ENCODE assay signal across 13 cellular contexts in genomic region chrX:54481751-54482150, GRCh38. TPM values are rescaled to one million over a fixed set of nuclear protein-coding genes. Genes with fewer than 3 reads are reported as not detected.
A peak's percentile ranks its signal among the peaks of the same experiment; 100 is the strongest.
DNase-seq lines count a peak whose midpoint lies in the region; ATAC-seq and TF ChIP-seq lines count a peak whose summit lies in the region.
"Had no signal": no experiment of that assay in that cellular context is flagged by ENCODE, and none has a peak within 500 bp of the region (broad histone marks: within the 10 kb centered on the region; RNA-seq: fewer than 3 reads in every experiment).

No MANE protein-coding gene starts in this region.

- no peaks in the 10 kb centered on the region for H3K36me3 ChIP-seq in brain microvascular endothelial cell (replicated peaks)
- no peaks in the 10 kb centered on the region for H3K36me3 ChIP-seq in kidney epithelial cell (ENCODE audit: control insufficient read depth, insufficient read depth, low read length)
- no peaks in the 10 kb centered on the region for H3K36me3 ChIP-seq in transverse colon
- H3K36me3 ChIP-seq in upper lobe of left lung, result no peaks in the 10 kb centered on the region
- H3K36me3 ChIP-seq: heart left ventricle had no signal

- ATAC-seq in HG02571 (IDR thresholded peaks at IDR 0.05; ENCODE audit: unreplicated experiment) (no peak), upper lobe of left lung (ENCODE audit: low FRiP score in 2 of 2) (no peak)
- ATAC-seq in stimulated activated naive B cell treated with anti-CD40 and anti-IgM and Interleukin-4, amounts not matched to agents 10 μg/mL and 1 μg/mL and 100 μg/mL, for 72 hours (replicated peaks), result no peak
- ATAC-seq: activated CD8-positive, alpha-beta T cell treated with anti-CD3 and anti-CD28 coated beads, Interleukin-2, amount 10 ng/mL, durations not matched to agents 7 days and 5 days had no signal

- H3K9me3 ChIP-seq in transverse colon (no peaks in the 10 kb centered on the region), upper lobe of left lung (no peaks in the 10 kb centered on the region)
- H3K9me3 ChIP-seq: body of pancreas, heart left ventricle had no signal

- TF ChIP-seq CTCF in brain microvascular endothelial cell (IDR thresholded peaks at IDR 0.05; ENCODE audit: low read depth, low read length, missing control alignments) (peak; percentile 51), kidney epithelial cell (IDR thresholded peaks at IDR 0.05; ENCODE audit: insufficient read depth, low read length, poor library complexity, severe bottlenecking) (peak; percentile 3), transverse colon (IDR thresholded peaks at IDR 0.05) (no peak), upper lobe of left lung (IDR thresholded peaks at IDR 0.05) (no peak)

- peaks cover 0 to 17% of the 10 kb centered on the region in 2 donors for H3K27me3 Mint-ChIP-seq in stimulated activated naive B cell treated with anti-CD40 and anti-IgM and Interleukin-4, amounts not matched to agents 10 μg/mL and 1 μg/mL and 100 μg/mL, for 72 hours

- H3K36me3 Mint-ChIP-seq in stimulated activated naive B cell treated with anti-CD40 and anti-IgM and Interleukin-4, amounts not matched to agents 10 μg/mL and 1 μg/mL and 100 μg/mL, for 72 hours, result no peaks in the 10 kb centered on the region

- H3K4me1 ChIP-seq in transverse colon (peaks cover 8 to 29% (median 16%) of the 10 kb centered on the region in 4 donors), upper lobe of left lung (peaks cover 0 to 4% (median 0%) of the 10 kb centered on the region in 4 donors)

- H3K27ac Mint-ChIP-seq in stimulated activated naive B cell treated with anti-CD40 and anti-IgM and Interleukin-4, amounts not matched to agents 10 μg/mL and 1 μg/mL and 100 μg/mL, for 72 hours, result no peak overlapping the region
- H3K27ac Mint-ChIP-seq: activated CD8-positive, alpha-beta T cell treated with anti-CD3 and anti-CD28 coated beads, Interleukin-2, amount 10 ng/mL, durations not matched to agents 7 days and 5 days had no signal

- WGBS in transverse colon (ENCODE audit: low coverage in 1 of 2), 2 donors, result 68% methylated on average over 5 of the region's 5 CpGs; no CpG with 5 or more reads in 1 of the 2 donors
- WGBS in upper lobe of left lung, 2 donors, result 61 to 77% methylated on average over 4 to 5 of the region's 5 CpGs

- no peak overlapping the region for H3K4me3 Mint-ChIP-seq in stimulated activated naive B cell treated with anti-CD40 and anti-IgM and Interleukin-4, amounts not matched to agents 10 μg/mL and 1 μg/mL and 100 μg/mL, for 72 hours
- H3K4me3 Mint-ChIP-seq: activated CD8-positive, alpha-beta T cell treated with anti-CD3 and anti-CD28 coated beads, Interleukin-2, amount 10 ng/mL, durations not matched to agents 7 days and 5 days had no signal

- DNase-seq in NCI-H82 (lab: John Stamatoyannopoulos, UW) (peak; percentile 24), NCI-H82 treated with DMSO at 0.1 percent for 48 hours (lab: John Stamatoyannopoulos, UW; ENCODE audit: unreplicated experiment) (no peak), brain microvascular endothelial cell (no peak), kidney epithelial cell (ENCODE audit: low read depth) (no peak), transverse colon (no peak), upper lobe of left lung (no peak)
- no peak for DNase-seq in stimulated activated naive B cell treated with anti-CD40 and anti-IgM and Interleukin-4, amounts not matched to agents 10 μg/mL and 1 μg/mL and 100 μg/mL, for 72 hours
- DNase-seq: activated CD8-positive, alpha-beta T cell treated with anti-CD3 and anti-CD28 coated beads, Interleukin-2, amount 10 ng/mL, durations not matched to agents 7 days and 5 days; NCI-H2081 treated with DMSO at 0.1 percent for 48 hours had no signal

- TF ChIP-seq POLR2A in transverse colon (IDR thresholded peaks at IDR 0.05) (no peak), upper lobe of left lung (IDR thresholded peaks at IDR 0.05) (no peak)

- H3K4me1 Mint-ChIP-seq in stimulated activated naive B cell treated with anti-CD40 and anti-IgM and Interleukin-4, amounts not matched to agents 10 μg/mL and 1 μg/mL and 100 μg/mL, for 72 hours, result peaks cover 4 to 5% of the 10 kb centered on the region in 2 donors

- TF ChIP-seq EP300 in transverse colon (IDR thresholded peaks at IDR 0.05; ENCODE audit: low read depth) (no peak), upper lobe of left lung (IDR thresholded peaks at IDR 0.05) (no peak)

- H3K27ac ChIP-seq in brain microvascular endothelial cell (no peak overlapping the region), transverse colon (peak overlapping the region in 3 of 4 donors; percentile 63 to 75 (median 74)), upper lobe of left lung (peak overlapping the region in 2 of 4 donors; percentile 67 to 70)
- H3K27ac ChIP-seq: body of pancreas had no signal

- intact Hi-C loops in transverse colon (cut with DNase I; ENCODE audit: low total_unique reads), result no loop called here

- H3K9me3 Mint-ChIP-seq in stimulated activated naive B cell treated with anti-CD40 and anti-IgM and Interleukin-4, amounts not matched to agents 10 μg/mL and 1 μg/mL and 100 μg/mL, for 72 hours, result no peaks in the 10 kb centered on the region

- in situ Hi-C loops in brain microvascular endothelial cell (cut with HindIII; ENCODE audit: low pct_ligation_motif_present, low sequenced_read_pairs), result no loop called here
- in situ Hi-C loops in transverse colon (cut with MboI; ENCODE audit: low pct_ligation_motif_present in 1 of 4, low pct_unique_long_range_greater_than_20kb in 1 of 4, low sequenced_read_pairs in 3 of 4), result no loop called here

- no peaks in the 10 kb centered on the region for H3K27me3 ChIP-seq in brain microvascular endothelial cell (replicated peaks)
- H3K27me3 ChIP-seq in kidney epithelial cell (ENCODE audit: control insufficient read depth, insufficient read depth, low read length), result no peaks in the 10 kb centered on the region
- no peaks in the 10 kb centered on the region for H3K27me3 ChIP-seq in transverse colon
- H3K27me3 ChIP-seq in upper lobe of left lung, result no peaks in the 10 kb centered on the region
- H3K27me3 ChIP-seq: body of pancreas had no signal

- H3K4me3 ChIP-seq in brain microvascular endothelial cell (ENCODE audit: low read depth, low read length) (no peak overlapping the region), kidney epithelial cell (ENCODE audit: low read depth, low read length) (no peak overlapping the region), transverse colon (no peak overlapping the region), upper lobe of left lung (no peak overlapping the region)
- H3K4me3 ChIP-seq: body of pancreas, heart left ventricle, skin epidermis had no signal

RNA-seq across cellular contexts. Expression of gene FGD1, which starts 14.3 kb away (rescaled TPM):
- total RNA-seq in kidney epithelial cell (11.8 and 13.0 TPM in 2 replicates), transverse colon (1 to 10 TPM; 1.1 to 3.0 (median 2.5) TPM), upper lobe of left lung (1 to 10 TPM; 1.0 to 4.1 (median 1.7) TPM)
- total RNA-seq: activated CD8-positive, alpha-beta T cell treated with anti-CD3 and anti-CD28 coated beads, Interleukin-2, amount 10 ng/mL, durations not matched to agents 7 days and 5 days had no signal

RNA-seq across cellular contexts. Expression of gene TSR2, which starts 41.5 kb away (rescaled TPM):
- 11.3 and 11.4 TPM in 2 replicates for total RNA-seq in kidney epithelial cell
- total RNA-seq in transverse colon, result 10 to 100 TPM in 3 of 4 donors, 1 to 10 TPM in 1; 7.6 to 18.1 (median 17.9) TPM
- 10 to 100 TPM; 11.5 to 43.3 (median 24.3) TPM for total RNA-seq in upper lobe of left lung

RNA-seq across cellular contexts. Expression of gene GNL3L, which starts 48.3 kb away (rescaled TPM):
- 29.9 and 36.1 TPM in 2 replicates for total RNA-seq in kidney epithelial cell
- total RNA-seq in transverse colon, result 10 to 100 TPM; 29.5 to 36.6 (median 31.7) TPM
- 10 to 100 TPM; 24.6 to 37.7 (median 29.3) TPM for total RNA-seq in upper lobe of left lung

Comparison
In these comparisons a context has a peak if more than half of its experiments do, and no peak if none do; other contexts are left out.
1. CTCF ChIP-seq: peak in brain microvascular endothelial cell (single experiment) and kidney epithelial cell (single experiment); none in transverse colon (0 of 5) and upper lobe of left lung (0 of 6).